8 cellular contexts compared by ENCODE assay signal in the genomic region with DNA sequence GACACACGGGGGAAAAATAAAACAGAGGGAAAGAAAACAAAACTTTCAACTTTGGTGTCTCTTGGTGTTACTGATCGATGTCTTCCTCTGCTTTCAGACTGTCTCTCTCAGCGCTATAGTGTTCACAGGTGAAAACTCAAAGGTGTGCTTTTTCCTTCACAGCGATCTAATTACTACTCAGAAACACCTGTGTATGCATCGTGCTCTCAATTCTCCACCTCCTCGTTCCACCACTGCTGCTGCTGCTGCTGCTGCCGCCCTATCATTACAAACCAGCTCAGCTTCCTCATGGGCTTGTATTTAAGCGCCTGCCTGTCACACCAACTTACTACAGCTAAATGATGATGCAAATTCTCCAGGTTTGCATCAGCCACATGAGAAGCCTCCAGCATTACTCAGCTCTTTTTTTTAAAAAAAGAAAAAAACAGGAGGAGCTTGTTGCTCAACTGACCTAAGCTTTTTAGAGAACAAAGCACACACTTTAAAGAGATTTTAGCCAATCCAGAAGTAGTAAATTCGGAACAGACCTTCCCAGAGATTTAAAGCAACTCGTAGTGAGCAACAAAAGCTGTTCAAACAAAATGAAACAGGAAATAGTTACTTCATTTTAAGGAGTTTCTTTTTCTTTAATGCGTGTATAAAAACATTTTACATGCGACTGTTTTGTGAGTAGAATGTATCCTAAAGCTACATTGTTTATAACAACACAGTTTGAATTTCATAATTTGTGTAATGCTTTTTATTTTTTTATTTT. TPM values are rescaled to one million over a fixed set of nuclear protein-coding genes. Genes with fewer than 3 reads are reported as not detected.
DNase-seq lines count a peak whose midpoint lies in the region; ATAC-seq, FAIRE-seq and TF ChIP-seq lines count a peak whose summit lies in the region.

A gene (minus strand): TSS at position 274 of the 754 bp plus-strand sequence. CDS start 280 bp downstream, outside the sequence.

- peak; percentile 54 to 71; a peak in 2 of 5 replicates for TF ChIP-seq EP300 in A549 (IDR thresholded peaks at IDR 0.05)

- peaks cover 22% of the 10 kb centered on the region for H3K4me1 ChIP-seq in A549

- WGBS in A549 (ENCODE audit: missing lambda C conversion rate): 2% methylated on average over 12 of the region's 12 CpGs

- peak; percentile 30; the same call in 1 of the 2 replicates for TF ChIP-seq POLR2A in A549 (IDR thresholded peaks at IDR 0.05; ENCODE audit: low read length)

- CTCF ChIA-PET in A549 (lab: Yijun Ruan, JAX): interaction anchor here (1.8 kb wide), 1 partner anchor 13 kb away, joined by 5 read pairs; no protein-coding TSS in a partner anchor

- H3F3A ChIP-seq in SU-DHL-6 (ENCODE audit: insufficient read depth): peaks cover 7% of the 10 kb centered on the region

- H3K79me2 ChIP-seq in SU-DHL-6 (ENCODE audit: insufficient read depth, low read length): peaks cover 30% of the 10 kb centered on the region

- no peaks in the 10 kb centered on the region for H4K20me1 ChIP-seq in SU-DHL-6 (ENCODE audit: low read depth, low read length)

- no peak; a peak in 1 of 5 replicates for TF ChIP-seq RAD21 in A549 (conservative IDR thresholded peaks at IDR 0.05 in 1 of 2, IDR thresholded peaks at IDR 0.05 in 1 of 2)

- peak within 1 kb of the TSS; percentile 80 for H2AFZ ChIP-seq in SU-DHL-6 (ENCODE audit: low read depth, low read length, severe bottlenecking)

- no peaks in the 10 kb centered on the region for H3K9me2 ChIP-seq in SU-DHL-6 (replicated peaks; ENCODE audit: insufficient read depth, low read length)

- H3K4me2 ChIP-seq in A549 (peak within 1 kb of the TSS; percentile 85), SU-DHL-6 (ENCODE audit: low read depth, low read length, poor library complexity, severe bottlenecking) (peak within 1 kb of the TSS; percentile 94)

- H3K36me3 ChIP-seq in SU-DHL-6 (ENCODE audit: low read length): no peaks in the 10 kb centered on the region

- no peaks in the 10 kb centered on the region for H3K27me3 ChIP-seq in SU-DHL-6 (ENCODE audit: low read length)

- FAIRE-seq in A549 (lab: Jason Lieb, UNC): peak; percentile 89

- H3K9me3 ChIP-seq in A549 (no peaks in the 10 kb centered on the region), SU-DHL-6 (ENCODE audit: insufficient read depth, low read length) (no peaks in the 10 kb centered on the region)

- no peak for TF ChIP-seq CTCF in A549 (IDR thresholded peaks at IDR 0.05)
- no peak for TF ChIP-seq CTCF in SU-DHL-6 (IDR thresholded peaks at IDR 0.05; ENCODE audit: insufficient read depth, low read length, poor library complexity, severe bottlenecking)

- H3K4me3 ChIP-seq in A549 (peak within 1 kb of the TSS; percentile 84), SU-DHL-6 (ENCODE audit: insufficient read depth, low read length, poor library complexity, severe bottlenecking) (peak within 1 kb of the TSS; percentile 60)

- peak within 1 kb of the TSS; percentile 98 to 99 for H3K27ac ChIP-seq in A549
- H3K27ac ChIP-seq in SU-DHL-6 (ENCODE audit: low read depth, low read length): peak within 1 kb of the TSS; percentile 91

- ATAC-seq in A549: peak; percentile 87 to 96
- ATAC-seq in GM18498 (IDR thresholded peaks at IDR 0.05; ENCODE audit: unreplicated experiment): peak; percentile 99
- ATAC-seq in HG02852 (IDR thresholded peaks at IDR 0.05; ENCODE audit: unreplicated experiment): peak; percentile 99

- peak within 1 kb of the TSS; percentile 73 for H3K9ac ChIP-seq in SU-DHL-6 (ENCODE audit: low read length)

- peak; percentile 20 to 97 for DNase-seq in A549 (ENCODE audit: low read depth in 1 of 2, low spot score in 1 of 2)
- peak; percentile 39 for DNase-seq in NCI-H128 (lab: John Stamatoyannopoulos, UW; ENCODE audit: unreplicated experiment)
- peak; percentile 23 for DNase-seq in central memory CD4-positive, alpha-beta T cell
- DNase-seq in iris pigment epithelial cell (ENCODE audit: low read depth): peak; percentile 99
- DNase-seq in stimulated activated CD4-positive, alpha-beta T cell treated with anti-CD3 and anti-CD28 coated beads, Interleukin-15, amount 100 ng/mL, for 24 hours: peak; percentile 49

- POLR2A ChIA-PET in A549 (lab: Yijun Ruan, JAX): interaction anchor here (0.6 to 1.9 kb wide), 12 partner anchors 10 to 313 kb away, joined by 3 to 8 read pairs (median 4); no protein-coding TSS in a partner anchor

TF ChIP-seq in A549, 52 proteins besides CTCF, POLR2A, EP300 and RAD21 (continues in another document):
- no peak for TF ChIP-seq ZFP36 (IDR thresholded peaks at IDR 0.05; ENCODE audit: borderline replicate concordance, partially characterized antibody)
- TF ChIP-seq FOSL2 (IDR thresholded peaks at IDR 0.05): no peak
- TF ChIP-seq FOSL2 (CRISPR knock-in tag; IDR thresholded peaks at IDR 0.05): peak; percentile 83
- TF ChIP-seq JUNB (IDR thresholded peaks at IDR 0.05): peak; percentile 33; the same call in 1 of the 2 replicates
- TF ChIP-seq MAZ (IDR thresholded peaks at IDR 0.05; ENCODE audit: borderline replicate concordance, low read depth, low read length): no peak
- TF ChIP-seq, protein P1, sequence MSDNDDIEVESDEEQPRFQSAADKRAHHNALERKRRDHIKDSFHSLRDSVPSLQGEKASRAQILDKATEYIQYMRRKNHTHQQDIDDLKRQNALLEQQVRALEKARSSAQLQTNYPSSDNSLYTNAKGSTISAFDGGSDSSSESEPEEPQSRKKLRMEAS (IDR thresholded peaks at IDR 0.05): peak; percentile 75
- 0 out of 3 replicates have a peak, but pooled peaks have one; percentile 13 for TF ChIP-seq SMC3 (IDR thresholded peaks at IDR 0.05)
- TF ChIP-seq, protein P2, sequence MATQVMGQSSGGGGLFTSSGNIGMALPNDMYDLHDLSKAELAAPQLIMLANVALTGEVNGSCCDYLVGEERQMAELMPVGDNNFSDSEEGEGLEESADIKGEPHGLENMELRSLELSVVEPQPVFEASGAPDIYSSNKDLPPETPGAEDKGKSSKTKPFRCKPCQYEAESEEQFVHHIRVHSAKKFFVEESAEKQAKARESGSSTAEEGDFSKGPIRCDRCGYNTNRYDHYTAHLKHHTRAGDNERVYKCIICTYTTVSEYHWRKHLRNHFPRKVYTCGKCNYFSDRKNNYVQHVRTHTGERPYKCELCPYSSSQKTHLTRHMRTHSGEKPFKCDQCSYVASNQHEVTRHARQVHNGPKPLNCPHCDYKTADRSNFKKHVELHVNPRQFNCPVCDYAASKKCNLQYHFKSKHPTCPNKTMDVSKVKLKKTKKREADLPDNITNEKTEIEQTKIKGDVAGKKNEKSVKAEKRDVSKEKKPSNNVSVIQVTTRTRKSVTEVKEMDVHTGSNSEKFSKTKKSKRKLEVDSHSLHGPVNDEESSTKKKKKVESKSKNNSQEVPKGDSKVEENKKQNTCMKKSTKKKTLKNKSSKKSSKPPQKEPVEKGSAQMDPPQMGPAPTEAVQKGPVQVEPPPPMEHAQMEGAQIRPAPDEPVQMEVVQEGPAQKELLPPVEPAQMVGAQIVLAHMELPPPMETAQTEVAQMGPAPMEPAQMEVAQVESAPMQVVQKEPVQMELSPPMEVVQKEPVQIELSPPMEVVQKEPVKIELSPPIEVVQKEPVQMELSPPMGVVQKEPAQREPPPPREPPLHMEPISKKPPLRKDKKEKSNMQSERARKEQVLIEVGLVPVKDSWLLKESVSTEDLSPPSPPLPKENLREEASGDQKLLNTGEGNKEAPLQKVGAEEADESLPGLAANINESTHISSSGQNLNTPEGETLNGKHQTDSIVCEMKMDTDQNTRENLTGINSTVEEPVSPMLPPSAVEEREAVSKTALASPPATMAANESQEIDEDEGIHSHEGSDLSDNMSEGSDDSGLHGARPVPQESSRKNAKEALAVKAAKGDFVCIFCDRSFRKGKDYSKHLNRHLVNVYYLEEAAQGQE (IDR thresholded peaks at IDR 0.05): no peak; the same call in 1 of the 2 replicates
- TF ChIP-seq MAFK (IDR thresholded peaks at IDR 0.05; ENCODE audit: partially characterized antibody): peak; percentile 98
- TF ChIP-seq RNF2 (IDR thresholded peaks at IDR 0.05; ENCODE audit: borderline replicate concordance, low read depth): no peak
- TF ChIP-seq JUN (IDR thresholded peaks at IDR 0.05): peak; percentile 97 to 98
- TF ChIP-seq FOSB (CRISPR knock-in tag; IDR thresholded peaks at IDR 0.05): peak; percentile 90; the same call in 1 of the 2 replicates
- TF ChIP-seq, protein P3, sequence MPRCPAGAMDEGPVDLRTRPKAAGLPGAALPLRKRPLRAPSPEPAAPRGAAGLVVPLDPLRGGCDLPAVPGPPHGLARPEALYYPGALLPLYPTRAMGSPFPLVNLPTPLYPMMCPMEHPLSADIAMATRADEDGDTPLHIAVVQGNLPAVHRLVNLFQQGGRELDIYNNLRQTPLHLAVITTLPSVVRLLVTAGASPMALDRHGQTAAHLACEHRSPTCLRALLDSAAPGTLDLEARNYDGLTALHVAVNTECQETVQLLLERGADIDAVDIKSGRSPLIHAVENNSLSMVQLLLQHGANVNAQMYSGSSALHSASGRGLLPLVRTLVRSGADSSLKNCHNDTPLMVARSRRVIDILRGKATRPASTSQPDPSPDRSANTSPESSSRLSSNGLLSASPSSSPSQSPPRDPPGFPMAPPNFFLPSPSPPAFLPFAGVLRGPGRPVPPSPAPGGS (IDR thresholded peaks at IDR 0.05): peak; percentile 82; the same call in 2 of the 3 replicates
- peak; percentile 85 to 95 for TF ChIP-seq CEBPB (IDR thresholded peaks at IDR 0.05)
- TF ChIP-seq, protein P4, sequence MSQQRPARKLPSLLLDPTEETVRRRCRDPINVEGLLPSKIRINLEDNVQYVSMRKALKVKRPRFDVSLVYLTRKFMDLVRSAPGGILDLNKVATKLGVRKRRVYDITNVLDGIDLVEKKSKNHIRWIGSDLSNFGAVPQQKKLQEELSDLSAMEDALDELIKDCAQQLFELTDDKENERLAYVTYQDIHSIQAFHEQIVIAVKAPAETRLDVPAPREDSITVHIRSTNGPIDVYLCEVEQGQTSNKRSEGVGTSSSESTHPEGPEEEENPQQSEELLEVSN (IDR thresholded peaks at IDR 0.05; ENCODE audit: borderline replicate concordance, low read depth): no peak
- TF ChIP-seq SREBF2 (IDR thresholded peaks at IDR 0.05): no peak
- TF ChIP-seq RARB (CRISPR knock-in tag; IDR thresholded peaks at IDR 0.05): peak; percentile 24; the same call in 1 of the 2 replicates
- TF ChIP-seq PHF8 (IDR thresholded peaks at IDR 0.05; ENCODE audit: borderline replicate concordance, low read depth): peak; percentile 24; the same call in 1 of the 2 replicates
- no peak for TF ChIP-seq EHF (CRISPR knock-in tag; IDR thresholded peaks at IDR 0.05)
- peak; percentile 77; the same call in 1 of the 2 replicates for TF ChIP-seq POLR2AphosphoS2 (conservative IDR thresholded peaks at IDR 0.05; ENCODE audit: low read length)
- TF ChIP-seq CBX8 (IDR thresholded peaks at IDR 0.05): no peak
- no peak for TF ChIP-seq HOXB5 (CRISPR knock-in tag; IDR thresholded peaks at IDR 0.05)

RNA-seq across cellular contexts. Expression of the gene that starts here (rescaled TPM):
- polyA plus RNA-seq in A549 (2011; rRNA removed) (125 and 161 TPM in 2 replicates), A549 (2017; fragmentation: RNase III; extraction: RNeasy Plus Mini Kit Qiagen cat#74134 plus additional on column Dnase treatment) (52.0 to 53.9 TPM (median 52.4 TPM) in 3 replicates)
- polyA plus RNA-seq in A549 (2012; cell fraction: cytosol; rRNA removed): 16.0 and 18.3 TPM in 2 replicates
- polyA plus RNA-seq in A549 (2012; cell fraction: nucleus; rRNA removed): 15.2 and 26.8 TPM in 2 replicates
- polyA minus RNA-seq in A549 (2011; rRNA and poly(A)+ RNA removed): 201 and 266 TPM in 2 replicates

Comparison
In these comparisons a context has a peak if more than half of its experiments do, and no peak if none do; other contexts are left out.
1. Peak in every context shown above with its lines: DNase-seq, ATAC-seq, H3K4me3 ChIP-seq and H3K27ac ChIP-seq.
2. DNase-seq: peak in every context shown above with its lines; median percentile 99 in iris pigment epithelial cell; 58 in A549; 49 in stimulated activated CD4-positive, alpha-beta T cell treated with anti-CD3 and anti-CD28 coated beads, Interleukin-15, amount 100 ng/mL, for 24 hours; 39 in NCI-H128; 23 in central memory CD4-positive, alpha-beta T cell.